Comparison of ENCODE assay signal across 26 cellular contexts in the genomic region with DNA sequence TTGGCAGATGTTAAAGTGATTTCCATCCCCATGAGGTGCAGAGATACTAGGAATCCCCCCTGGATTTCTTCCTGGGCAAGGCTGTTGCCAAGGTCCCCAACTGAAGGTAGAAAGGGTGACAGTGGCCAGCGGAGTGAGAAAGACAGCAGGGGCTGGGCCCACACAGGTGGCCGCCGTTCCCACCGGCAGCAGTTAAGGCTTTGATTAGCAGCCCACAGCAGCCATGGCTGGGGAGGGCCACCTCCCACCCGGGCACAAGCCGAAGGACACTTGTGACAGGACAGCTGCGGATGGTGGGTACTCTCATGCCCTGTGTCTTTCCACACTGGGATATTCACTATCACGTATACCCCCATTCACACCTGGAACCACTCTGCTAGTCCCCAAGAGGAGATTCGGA.
"Had no signal": no experiment of that assay in that cellular context is flagged by ENCODE, and none has a peak within 500 bp of the region (broad histone marks: within the 10 kb centered on the region; RNA-seq: fewer than 3 reads in every experiment).

No MANE protein-coding gene starts in this region.

- H3K27ac ChIP-seq: ovary, parathyroid adenoma, right lobe of liver, sigmoid colon, suprapubic skin, testis, tibial artery, transverse colon, upper lobe of right lung, uterus had no signal

- H3K4me1 ChIP-seq: parathyroid adenoma, right lobe of liver, suprapubic skin, testis, tibial artery, transverse colon, upper lobe of right lung, uterus had no signal

- H3K36me3 ChIP-seq: ovary, right lobe of liver, sigmoid colon, suprapubic skin, tibial artery, transverse colon, upper lobe of right lung, uterus had no signal

- FAIRE-seq: small intestine had no signal

- ATAC-seq: naive thymus-derived CD8-positive, alpha-beta T cell; natural killer cell treated with Interleukin-12 subunit alpha and Interleukin-12 subunit beta and Interleukin-15 and Interleukin-18, amount 100 ng/mL, for 72 hours; right cardiac atrium; stimulated activated memory B cell treated with anti-CD40 and anti-IgM and Interleukin-4, amounts not matched to agents 10 μg/mL and 1 μg/mL and 100 μg/mL, for 72 hours; stimulated activated naive CD8-positive, alpha-beta T cell treated with anti-CD3 and anti-CD28 coated beads, Interleukin-15, amount 100 ng/mL, for 72 hours; stimulated activated naive CD8-positive, alpha-beta T cell treated with anti-CD3 and anti-CD28 coated beads, Interleukin-15, Interleukin-2, amounts not matched to agents 100 U/mL and 50 U/mL, for 24 hours; upper lobe of right lung had no signal

- DNase-seq: naive B cell; naive thymus-derived CD8-positive, alpha-beta T cell; nephron progenitor cell; occipital lobe; ovary; right cardiac atrium; right lobe of liver; sigmoid colon; small intestine; stimulated activated CD4-positive, alpha-beta T cell treated with anti-CD3 and anti-CD28 coated beads, Interleukin-15, amount 100 ng/mL, for 24 hours; stimulated activated CD4-positive, alpha-beta T cell treated with anti-CD3 and anti-CD28 coated beads, Interleukin-2, amount 100 ng/mL, for 24 hours; stimulated activated CD4-positive, alpha-beta T cell treated with anti-CD3 and anti-CD28 coated beads, Interleukin-2, amount 100 ng/mL, for 48 hours; stimulated activated CD4-positive, alpha-beta T cell treated with anti-CD3 and anti-CD28 coated beads, Interleukin-4, amount 100 ng/mL, for 24 hours; stimulated activated naive CD4-positive, alpha-beta T cell; stimulated activated naive CD8-positive, alpha-beta T cell treated with anti-CD3 and anti-CD28 coated beads, Interleukin-15, amount 100 ng/mL, for 72 hours; stimulated activated naive CD8-positive, alpha-beta T cell treated with anti-CD3 and anti-CD28 coated beads, Interleukin-15, Interleukin-2, amounts not matched to agents 100 U/mL and 50 U/mL, for 24 hours; substantia nigra; testis; tibial artery; transverse colon; upper lobe of right lung; uterus had no signal

- H3K27me3 ChIP-seq: ovary, right lobe of liver, sigmoid colon, suprapubic skin, testis, tibial artery, transverse colon, upper lobe of right lung, uterus had no signal

- H2AFZ ChIP-seq: parathyroid adenoma had no signal

- H3K79me2 ChIP-seq: parathyroid adenoma had no signal

- H3K9me3 ChIP-seq: ovary, right lobe of liver, suprapubic skin, testis, upper lobe of right lung, uterus had no signal

- H3K4me3 ChIP-seq: ovary, right lobe of liver, sigmoid colon, suprapubic skin, testis, tibial artery, transverse colon, upper lobe of right lung, uterus had no signal

- H3K9ac ChIP-seq: parathyroid adenoma had no signal
